Comparison of ENCODE assay signal across 21 cellular contexts in the genomic region with DNA sequence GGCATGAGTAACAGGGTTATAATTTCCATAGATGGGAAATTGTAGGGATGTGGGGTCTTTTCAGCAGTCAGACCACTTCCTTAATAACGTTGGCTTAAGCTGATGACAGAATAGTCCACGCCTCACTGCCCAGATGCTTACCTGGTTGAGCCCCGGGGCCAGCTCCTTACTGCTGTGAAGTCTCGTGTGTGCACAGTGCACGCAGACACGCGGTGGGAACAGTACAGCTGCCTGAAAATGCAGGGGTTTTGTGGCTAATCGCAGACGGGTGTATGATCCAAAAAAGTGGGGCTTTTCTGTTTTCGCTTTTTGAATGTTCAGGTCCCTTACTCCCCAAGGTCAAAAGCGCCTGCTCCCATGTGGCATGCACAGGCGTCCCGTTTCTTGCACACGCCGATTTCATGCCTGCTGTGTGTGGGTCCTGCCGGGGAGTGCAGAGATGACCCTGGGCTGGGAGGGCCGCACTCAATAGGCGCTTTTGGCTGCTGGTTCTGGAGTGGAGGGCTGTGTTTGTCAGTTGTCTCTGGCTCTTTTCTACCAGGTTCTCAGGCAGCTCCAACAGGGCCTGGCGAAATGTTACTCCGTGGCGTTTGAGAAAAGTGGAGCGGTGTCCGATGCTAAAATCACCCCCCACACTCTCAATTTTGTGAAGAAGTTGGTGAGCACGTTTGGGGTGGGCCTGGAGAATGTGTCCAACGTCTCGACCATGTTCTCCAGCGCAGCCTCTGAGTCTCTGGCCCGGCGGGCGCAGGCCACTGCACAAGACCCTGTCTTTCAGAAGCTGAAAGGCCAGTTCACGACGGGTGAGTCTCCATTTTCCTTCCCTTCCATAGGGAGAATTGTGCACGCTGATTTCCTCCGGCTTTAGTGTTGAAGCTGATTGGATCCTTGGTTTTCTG.
DNase-seq lines count a peak whose midpoint lies in the region; ATAC-seq, FAIRE-seq and TF ChIP-seq lines count a peak whose summit lies in the region.
"Had no signal": no experiment of that assay in that cellular context is flagged by ENCODE, and none has a peak within 500 bp of the region (broad histone marks: within the 10 kb centered on the region; RNA-seq: fewer than 3 reads in every experiment).

No MANE protein-coding gene starts in this region.

- in situ Hi-C loops in GM12878 (cut with MboI) = no loop called here

- H3F3A ChIP-seq in PC-3 (ENCODE audit: low read length, unreplicated experiment) = no peaks in the 10 kb centered on the region

- TF ChIP-seq CTCF in GM12865 (IDR thresholded peaks at IDR 0.05; ENCODE audit: insufficient read depth, low read depth, low read length, missing control alignments) (no peak), GM12878 (IDR thresholded peaks at IDR 0.05 in 2 of 3, conservative IDR thresholded peaks at IDR 0.05 in 1 of 3; ENCODE audit: control insufficient read depth in 2 of 3, extremely low read depth in 1 of 3, insufficient read depth in 1 of 3, low read depth in 3 of 3, low read length in 3 of 3) (no peak), suprapubic skin (IDR thresholded peaks at IDR 0.05) (no peak), PC-3 (conservative IDR thresholded peaks at IDR 0.05; ENCODE audit: low read depth, low read length) (no peak)

- TF ChIP-seq EP300 in GM12878 (IDR thresholded peaks at IDR 0.05; ENCODE audit: borderline replicate concordance in 1 of 2, control insufficient read depth in 1 of 2, low read depth in 2 of 2, low read length in 2 of 2) = no peak
- TF ChIP-seq EP300 in suprapubic skin (IDR thresholded peaks at IDR 0.05) = no peak

- H3K4me3 ChIP-seq in GM12865 (ENCODE audit: low read depth, low read length) (no peak overlapping the region), GM12878 (no peak overlapping the region), suprapubic skin (no peak overlapping the region), PC-3 (ENCODE audit: low read length) (no peak overlapping the region)
- H3K4me3 ChIP-seq: BLaER1, GM23338, MG63 had no signal

- BruUV-seq in GM12878 (replicated peaks; lab: Mats Ljungman, UMichigan) = no TSS peak
- no TSS peak for BruUV-seq in PC-3 (replicated peaks; lab: Mats Ljungman, UMichigan)

- CTCF ChIA-PET in GM12878 (lab: Yijun Ruan, JAX) (interaction anchor here (1.1 to 1.5 kb wide), 2 partner anchors 10 to 317 kb away, joined by 3 to 4 read pairs; no protein-coding TSS in a partner anchor), PC-3 (lab: Charles Lee) (no interaction called here)

- H2AFZ ChIP-seq in GM12878 (ENCODE audit: control insufficient read depth, low read depth, low read length) (no peak overlapping the region), PC-3 (ENCODE audit: low read length) (no peak overlapping the region)
- H2AFZ ChIP-seq: GM23338 had no signal

- H3K4me1 ChIP-seq in GM12878 (ENCODE audit: control insufficient read depth, insufficient read depth, low read length) = peaks cover 13% of the 10 kb centered on the region
- H3K4me1 ChIP-seq in suprapubic skin = no peaks in the 10 kb centered on the region
- H3K4me1 ChIP-seq in PC-3 (ENCODE audit: insufficient read depth, low read length) = no peaks in the 10 kb centered on the region

- intact Hi-C loops in GM12878 (cut with micrococcal nuclease; ENCODE audit: unreplicated experiment) (no loop called here), PC-3 (cut with micrococcal nuclease) (no loop called here)

- H3K27me3 ChIP-seq in GM12878 (replicated peaks in 1 of 2; ENCODE audit: control insufficient read depth in 2 of 2, insufficient read depth in 2 of 2, low read length in 1 of 2) (no peaks in the 10 kb centered on the region), suprapubic skin (no peaks in the 10 kb centered on the region), PC-3 (ENCODE audit: low read length) (no peaks in the 10 kb centered on the region)
- H3K27me3 ChIP-seq: BLaER1, MG63 had no signal

- ATAC-seq in GM12878 (no peak), PC-3 (no peak)
- ATAC-seq: Panc1 had no signal

- whole genome bisulfite sequencing in GM12878 (ENCODE audit: insufficient coverage, insufficient replicate concordance, low lambda C conversion rate, missing lambda C conversion rate) = 55% methylated on average over 34 of the region's 34 CpGs
- WGBS in suprapubic skin = 91% methylated on average over 28 of the region's 34 CpGs

- POLR2A ChIA-PET in GM12878 (lab: Charles Lee) = interaction anchor here (0.7 kb wide), 1 partner anchor 10 kb away, joined by 3 read pairs; no protein-coding TSS in a partner anchor
- POLR2A ChIA-PET in PC-3 (lab: Charles Lee; ENCODE audit: unreplicated experiment) = no interaction called here

- SMC1A ChIA-PET in GM12878 (lab: Charles Lee; ENCODE audit: uncharacterized antibody, unreplicated experiment) = interaction anchor here (1.0 kb wide), 1 partner anchor 23 kb away, joined by 3 read pairs; no protein-coding TSS in a partner anchor

- no peak overlapping the region for H3K4me2 ChIP-seq in GM12878 (ENCODE audit: control insufficient read depth, insufficient read depth)
- H3K4me2 ChIP-seq in PC-3 (ENCODE audit: low read length) = no peak overlapping the region
- H3K4me2 ChIP-seq: BLaER1, GM23338 had no signal

- H3K79me2 ChIP-seq in GM12878 (ENCODE audit: control insufficient read depth, insufficient read depth, low read length) (no peaks in the 10 kb centered on the region), PC-3 (ENCODE audit: low read length) (no peaks in the 10 kb centered on the region)

- no peaks in the 10 kb centered on the region for H3K9me2 ChIP-seq in PC-3 (replicated peaks; ENCODE audit: low read length)

- no peaks in the 10 kb centered on the region for H4K20me1 ChIP-seq in GM12878 (ENCODE audit: control insufficient read depth, insufficient read depth)
- H4K20me1 ChIP-seq in PC-3 (ENCODE audit: low read length) = no peaks in the 10 kb centered on the region

- no peak for FAIRE-seq in GM12878 (lab: Jason Lieb, UNC)
- FAIRE-seq: A204.1 had no signal

- peaks cover 24 to 50% of the 10 kb centered on the region in 2 experiments for H3K36me3 ChIP-seq in GM12878 (ENCODE audit: control insufficient read depth in 2 of 2, insufficient read depth in 2 of 2, low read length in 1 of 2)
- H3K36me3 ChIP-seq in suprapubic skin = peaks cover 91% of the 10 kb centered on the region
- peaks cover 40% of the 10 kb centered on the region; the same call in 1 of the 2 replicates for H3K36me3 ChIP-seq in PC-3 (ENCODE audit: low read depth, low read length)

- no peak for TF ChIP-seq RAD21 in GM12878 (IDR thresholded peaks at IDR 0.05; ENCODE audit: insufficient read depth, low read depth, low read length)

- peak; percentile 73 for DNase-seq in GM12865 (ENCODE audit: low read depth)
- no peak for DNase-seq in GM12878 (ENCODE audit: low read depth, low spot score)
- DNase-seq in mesenteric fat pad (ENCODE audit: low spot score) = peak; percentile 60
- DNase-seq in suprapubic skin (ENCODE audit: low spot score in 2 of 2) = peak; percentile 45 to 50
- no peak for DNase-seq in amniotic stem cell (lab: John Stamatoyannopoulos, UW)
- DNase-seq in NCI-H2171 (lab: John Stamatoyannopoulos, UW) = no peak
- no peak for DNase-seq in PC-3
- DNase-seq: CD4-positive, CD25-positive, alpha-beta regulatory T cell; DMS153; DND-41; H9; KG1; MG63; NCI-H2029; NCI-H2227 treated with DMSO at 0.1 percent for 48 hours; NCI-H526 treated with DMSO at 0.1 percent for 48 hours; SHP77 treated with DMSO at 0.1 percent for 48 hours had no signal

- H3K27ac ChIP-seq in GM12878 (ENCODE audit: control insufficient read depth, insufficient read depth) (peak overlapping the region; percentile 43), suprapubic skin (no peak overlapping the region), PC-3 (ENCODE audit: low read length) (no peak overlapping the region)
- H3K27ac ChIP-seq: BLaER1 had no signal

- RAD21 ChIA-PET in GM12878 (lab: Charles Lee; ENCODE audit: unreplicated experiment) = no interaction called here

- H3K9me3 ChIP-seq in GM12878 (replicated peaks; ENCODE audit: control insufficient read depth, insufficient read depth, low read length) = no peaks in the 10 kb centered on the region
- no peaks in the 10 kb centered on the region for H3K9me3 ChIP-seq in suprapubic skin
- no peaks in the 10 kb centered on the region for H3K9me3 ChIP-seq in PC-3 (ENCODE audit: low read length)
- H3K9me3 ChIP-seq: BLaER1, MG63 had no signal

- TF ChIP-seq POLR2A in GM12878 (IDR thresholded peaks at IDR 0.05; ENCODE audit: low read depth, low read length) (no peak), suprapubic skin (IDR thresholded peaks at IDR 0.05) (no peak)

- no peak overlapping the region for H3K9ac ChIP-seq in GM12878 (ENCODE audit: control insufficient read depth, insufficient read depth, low read length)
- no peak overlapping the region for H3K9ac ChIP-seq in PC-3 (ENCODE audit: low read length)
- H3K9ac ChIP-seq: BLaER1 had no signal

TF ChIP-seq in GM12878, 131 proteins besides CTCF, POLR2A, EP300 and RAD21 (continues in another document):
- no peak for TF ChIP-seq RCOR1 (conservative IDR thresholded peaks at IDR 0.05; ENCODE audit: low read depth, low read length)
- no peak for TF ChIP-seq PAX5 (IDR thresholded peaks at IDR 0.05; ENCODE audit: borderline replicate concordance, low read depth, low read length)
- no peak for TF ChIP-seq CBX5 (IDR thresholded peaks at IDR 0.05; ENCODE audit: low read depth)
- TF ChIP-seq, protein P1, sequence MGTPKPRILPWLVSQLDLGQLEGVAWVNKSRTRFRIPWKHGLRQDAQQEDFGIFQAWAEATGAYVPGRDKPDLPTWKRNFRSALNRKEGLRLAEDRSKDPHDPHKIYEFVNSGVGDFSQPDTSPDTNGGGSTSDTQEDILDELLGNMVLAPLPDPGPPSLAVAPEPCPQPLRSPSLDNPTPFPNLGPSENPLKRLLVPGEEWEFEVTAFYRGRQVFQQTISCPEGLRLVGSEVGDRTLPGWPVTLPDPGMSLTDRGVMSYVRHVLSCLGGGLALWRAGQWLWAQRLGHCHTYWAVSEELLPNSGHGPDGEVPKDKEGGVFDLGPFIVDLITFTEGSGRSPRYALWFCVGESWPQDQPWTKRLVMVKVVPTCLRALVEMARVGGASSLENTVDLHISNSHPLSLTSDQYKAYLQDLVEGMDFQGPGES (IDR thresholded peaks at IDR 0.05) = no peak
- no peak for TF ChIP-seq BCL11A (IDR thresholded peaks at IDR 0.05; ENCODE audit: low read depth, low read length)
- no peak for TF ChIP-seq JUND (IDR thresholded peaks at IDR 0.05; ENCODE audit: low read depth, low read length)
- no peak for TF ChIP-seq ZNF622 (IDR thresholded peaks at IDR 0.05)
- TF ChIP-seq RUNX3 (IDR thresholded peaks at IDR 0.05; ENCODE audit: low read length) = peak; percentile 38; the same call in 1 of the 2 replicates

Comparison
In these comparisons a context has a peak if more than half of its experiments do, and no peak if none do; other contexts are left out.
1. DNase-seq: peak in GM12865 (single experiment), mesenteric fat pad (single experiment) and suprapubic skin (2 of 2); none in GM12878 (single experiment), amniotic stem cell (single experiment), NCI-H2171 (single experiment) and PC-3 (single experiment).